Comparison of ENCODE assay signal across 23 cellular contexts in genomic region chr13:30017880-30018279, GRCh38.
DNase-seq lines count a peak whose midpoint lies in the region; TF ChIP-seq lines count a peak whose summit lies in the region.
"Had no signal": no experiment of that assay in that cellular context is flagged by ENCODE, and none has a peak within 500 bp of the region (broad histone marks: within the 10 kb centered on the region; RNA-seq: fewer than 3 reads in every experiment).

No MANE protein-coding gene starts in this region.

- H3K4me1 ChIP-seq in SJCRH30 (0 out of 2 replicates have a peak, but pooled peaks cover 3% of the 10 kb centered on the region), neuronal stem cell (ENCODE audit: control insufficient read depth in 2 of 2, insufficient read depth in 1 of 2, low read depth in 1 of 2, low read length in 2 of 2) (peaks cover 6 to 17% of the 10 kb centered on the region in 2 donors)
- H3K4me1 ChIP-seq: gastrocnemius medialis, parathyroid adenoma, vagina had no signal

- no peak overlapping the region for H2AFZ ChIP-seq in neuronal stem cell (ENCODE audit: low read length)
- H2AFZ ChIP-seq: parathyroid adenoma had no signal

- no peak overlapping the region for H3K4ac ChIP-seq in neuronal stem cell (ENCODE audit: low read length)

- no peak for TF ChIP-seq CTCF in WERI-Rb-1 (IDR thresholded peaks at IDR 0.05; ENCODE audit: low read depth, low read length)

- no peak overlapping the region for H3K14ac ChIP-seq in neuronal stem cell (ENCODE audit: low read length)

- H4K91ac ChIP-seq in neuronal stem cell (ENCODE audit: low read depth, low read length, poor library complexity): no peak overlapping the region

- H3K27me3 ChIP-seq in SJCRH30: no peaks in the 10 kb centered on the region
- H3K27me3 ChIP-seq in neuronal stem cell (ENCODE audit: control insufficient read depth in 3 of 3, insufficient read depth in 3 of 3, low read depth in 1 of 3, low read length in 3 of 3): no peaks in the 10 kb centered on the region
- no peaks in the 10 kb centered on the region for H3K27me3 ChIP-seq in WERI-Rb-1 (ENCODE audit: insufficient read depth, low read depth, severe bottlenecking)
- no peaks in the 10 kb centered on the region for H3K27me3 ChIP-seq in MG63
- H3K27me3 ChIP-seq: cardiac muscle cell, vagina had no signal

- peak overlapping the region; percentile 51 for H3K18ac ChIP-seq in neuronal stem cell (ENCODE audit: low read length)

- no peak overlapping the region for H4K8ac ChIP-seq in neuronal stem cell (ENCODE audit: low read depth, low read length)

- DNase-seq in ELF-1 (ENCODE audit: low read depth, low spot score): peak; percentile 87
- DNase-seq in SJCRH30: peak; percentile 43 to 62
- DNase-seq in globus pallidus (ENCODE audit: low spot score): peak; percentile 41
- DNase-seq in neuronal stem cell (ENCODE audit: low spot score): no peak
- no peak for DNase-seq in HuH-7 (ENCODE audit: low spot score)
- no peak for DNase-seq in WERI-Rb-1
- no peak for DNase-seq in MG63
- DNase-seq: activated CD4-positive, alpha-beta T cell treated with anti-CD3 and anti-CD28 coated beads for 36 hours; activated CD8-positive, alpha-beta memory T cell treated with anti-CD3 and anti-CD28 coated beads for 24 hours; activated naive CD4-positive, alpha-beta T cell treated with anti-CD3 and anti-CD28 coated beads for 36 hours; activated T-cell treated with anti-CD3 and anti-CD28 coated beads, Interleukin-2, amount 50 U/mL, for 4 hours; amniotic stem cell; gastrocnemius medialis; Karpas-422; left colon; natural killer cell; NCI-H187; NCI-H226; SIG-M5; T-helper 1 cell had no signal

- H3K9me3 ChIP-seq in SJCRH30 (replicated peaks) (no peaks in the 10 kb centered on the region), neuronal stem cell (replicated peaks in 1 of 2; ENCODE audit: control insufficient read depth in 2 of 2, insufficient read depth in 1 of 2, low read depth in 1 of 2, low read length in 2 of 2) (no peaks in the 10 kb centered on the region), WERI-Rb-1 (ENCODE audit: severe bottlenecking) (no peaks in the 10 kb centered on the region), MG63 (no peaks in the 10 kb centered on the region)
- H3K9me3 ChIP-seq: gastrocnemius medialis, vagina had no signal

- no peak overlapping the region for H2BK120ac ChIP-seq in neuronal stem cell (ENCODE audit: low read depth, low read length)

- H3K27ac ChIP-seq in SJCRH30 (no peak overlapping the region), neuronal stem cell (replicated peaks; ENCODE audit: low read length) (no peak overlapping the region), WERI-Rb-1 (no peak overlapping the region)
- H3K27ac ChIP-seq: cardiac muscle cell, gastrocnemius medialis, parathyroid adenoma, vagina had no signal

- H3K9ac ChIP-seq in neuronal stem cell (ENCODE audit: low read depth, low read length, poor library complexity): no peak overlapping the region
- H3K9ac ChIP-seq: parathyroid adenoma had no signal

- H2BK5ac ChIP-seq in neuronal stem cell (ENCODE audit: low read length): no peak overlapping the region

- H2BK12ac ChIP-seq in neuronal stem cell (ENCODE audit: low read length): no peak overlapping the region

- no peaks in the 10 kb centered on the region for H3K36me3 ChIP-seq in SJCRH30
- H3K36me3 ChIP-seq in neuronal stem cell (replicated peaks in 1 of 2; ENCODE audit: control insufficient read depth in 2 of 2, insufficient read depth in 2 of 2, low read length in 2 of 2): no peaks in the 10 kb centered on the region
- H3K36me3 ChIP-seq in WERI-Rb-1: no peaks in the 10 kb centered on the region
- no peaks in the 10 kb centered on the region for H3K36me3 ChIP-seq in MG63
- H3K36me3 ChIP-seq: cardiac muscle cell, gastrocnemius medialis, vagina had no signal

- H3K4me3 ChIP-seq in SJCRH30 (no peak overlapping the region), neuronal stem cell (ENCODE audit: low read length in 2 of 2) (no peak overlapping the region), WERI-Rb-1 (ENCODE audit: low read depth, low read length) (no peak overlapping the region), MG63 (no peak overlapping the region)
- H3K4me3 ChIP-seq: cardiac muscle cell, gastrocnemius medialis, vagina had no signal

- H2BK15ac ChIP-seq in neuronal stem cell (ENCODE audit: low read length): peak overlapping the region; percentile 12

- no peak overlapping the region for H2AK5ac ChIP-seq in neuronal stem cell (ENCODE audit: low read depth, low read length)

- WGBS in neuronal stem cell (ENCODE audit: extremely low coverage in 2 of 2, insufficient read length in 2 of 2, insufficient replicate concordance in 1 of 2), 2 donors: no CpG with 5 or more reads among the region's 4 CpGs

- H3K23ac ChIP-seq in neuronal stem cell (ENCODE audit: low read depth, low read length, poor library complexity): no peak overlapping the region

- H3K4me2 ChIP-seq in neuronal stem cell (ENCODE audit: insufficient read depth, low read length, poor library complexity, severe bottlenecking): no peak overlapping the region

- no peaks in the 10 kb centered on the region for H3K79me1 ChIP-seq in neuronal stem cell (ENCODE audit: low read depth, low read length)

Comparison
In these comparisons a context has a peak if more than half of its experiments do, and no peak if none do; other contexts are left out.
1. DNase-seq: peak in ELF-1 (single experiment), SJCRH30 (2 of 2) and globus pallidus (single experiment); none in neuronal stem cell (single experiment), HuH-7 (single experiment), WERI-Rb-1 (single experiment) and MG63 (single experiment).